Comparison of ENCODE assay signal across 25 cellular contexts in genomic region chr10:35516102-35516670, GRCh38.
"Had no signal": no experiment of that assay in that cellular context is flagged by ENCODE, and none has a peak within 500 bp of the region (broad histone marks: within the 10 kb centered on the region; RNA-seq: fewer than 3 reads in every experiment).

No MANE protein-coding gene starts in this region.

- ATAC-seq: effector memory CD8-positive, alpha-beta T cell; right lobe of liver; stimulated activated memory B cell treated with anti-CD40 and anti-IgM and Interleukin-4, amounts not matched to agents 10 μg/mL and 1 μg/mL and 100 μg/mL, for 72 hours; WTC11 had no signal

- H3K27me3 Mint-ChIP-seq: activated T-cell treated with anti-CD3 and anti-CD28 coated beads, Interleukin-2, amount 50 U/mL, for 24 hours; effector memory CD8-positive, alpha-beta T cell; memory B cell; stimulated activated memory B cell treated with anti-CD40 and anti-IgM and Interleukin-4, amounts not matched to agents 10 μg/mL and 1 μg/mL and 100 μg/mL, for 72 hours had no signal

- H3K9me3 ChIP-seq: ascending aorta, esophagus squamous epithelium, heart right ventricle, right lobe of liver, transverse colon had no signal

- H3K9me3 Mint-ChIP-seq: activated T-cell treated with anti-CD3 and anti-CD28 coated beads, Interleukin-2, amount 50 U/mL, for 24 hours; activated T-helper 2 cell treated with anti-CD3 and anti-CD28 coated beads, Interferon-gamma antibody, Interleukin-2, Interleukin-4, amounts not matched to agents 10 μg/mL and 5 μg/mL and 100 μg/mL, durations not matched to agents 14 hours and 24 hours and 36 hours; effector memory CD8-positive, alpha-beta T cell; memory B cell; neural crest cell; stimulated activated memory B cell treated with anti-CD40 and anti-IgM and Interleukin-4, amounts not matched to agents 10 μg/mL and 1 μg/mL and 100 μg/mL, for 72 hours; T-helper 1 cell treated with Interleukin-12 subunit alpha and Interleukin-12 subunit beta and Interleukin-4 antibody, amounts not matched to agents 30 μg/mL and 1 μg/mL, for 36 hours; WTC11 had no signal

- H3K4me3 Mint-ChIP-seq: activated T-cell treated with anti-CD3 and anti-CD28 coated beads, Interleukin-2, amount 50 U/mL, for 24 hours; effector memory CD8-positive, alpha-beta T cell; memory B cell; neural crest cell; stimulated activated memory B cell treated with anti-CD40 and anti-IgM and Interleukin-4, amounts not matched to agents 10 μg/mL and 1 μg/mL and 100 μg/mL, for 72 hours; T-helper 1 cell treated with Interleukin-12 subunit alpha and Interleukin-12 subunit beta and Interleukin-4 antibody, amounts not matched to agents 30 μg/mL and 1 μg/mL, for 36 hours; WTC11 had no signal

- H3K27ac ChIP-seq: ascending aorta, esophagus squamous epithelium, right lobe of liver, transverse colon had no signal

- FAIRE-seq: colon, urothelium cell line had no signal

- H3K27ac Mint-ChIP-seq: activated T-cell treated with anti-CD3 and anti-CD28 coated beads, Interleukin-2, amount 50 U/mL, for 24 hours; activated T-helper 2 cell treated with anti-CD3 and anti-CD28 coated beads, Interferon-gamma antibody, Interleukin-2, Interleukin-4, amounts not matched to agents 10 μg/mL and 5 μg/mL and 100 μg/mL, durations not matched to agents 14 hours and 24 hours and 36 hours; effector memory CD8-positive, alpha-beta T cell; memory B cell; stimulated activated memory B cell treated with anti-CD40 and anti-IgM and Interleukin-4, amounts not matched to agents 10 μg/mL and 1 μg/mL and 100 μg/mL, for 72 hours; T-helper 1 cell treated with Interleukin-12 subunit alpha and Interleukin-12 subunit beta and Interleukin-4 antibody, amounts not matched to agents 30 μg/mL and 1 μg/mL, for 36 hours; WTC11 had no signal

- DNase-seq: activated CD8-positive, alpha-beta memory T cell treated with anti-CD3 and anti-CD28 coated beads for 24 hours; activated CD8-positive, alpha-beta memory T cell treated with anti-CD3 and anti-CD28 coated beads, Interleukin-2, amount 50 U/mL, for 4 hours; activated naive CD4-positive, alpha-beta T cell; activated T-cell treated with anti-CD3 and anti-CD28 coated beads, Interleukin-2, amount 50 U/mL, for 24 hours; central memory CD4-positive, alpha-beta T cell; dorsolateral prefrontal cortex; effector memory CD8-positive, alpha-beta T cell; esophagus squamous epithelium; heart right ventricle; occipital lobe; posterior cingulate gyrus; right lobe of liver; stimulated activated CD4-positive, alpha-beta T cell treated with anti-CD3 and anti-CD28 coated beads, Interleukin-2, amount 100 ng/mL, for 24 hours; T1000; transverse colon had no signal

- H3K4me3 ChIP-seq: ascending aorta, dorsolateral prefrontal cortex, esophagus squamous epithelium, heart right ventricle, right lobe of liver, skin epidermis, transverse colon had no signal

- H3K36me3 ChIP-seq: right lobe of liver, transverse colon had no signal

- H3K27me3 ChIP-seq: ascending aorta, dorsolateral prefrontal cortex, esophagus squamous epithelium, heart right ventricle, right lobe of liver, transverse colon had no signal

- H3K4me1 ChIP-seq: right lobe of liver had no signal
